In the genomic region with DNA sequence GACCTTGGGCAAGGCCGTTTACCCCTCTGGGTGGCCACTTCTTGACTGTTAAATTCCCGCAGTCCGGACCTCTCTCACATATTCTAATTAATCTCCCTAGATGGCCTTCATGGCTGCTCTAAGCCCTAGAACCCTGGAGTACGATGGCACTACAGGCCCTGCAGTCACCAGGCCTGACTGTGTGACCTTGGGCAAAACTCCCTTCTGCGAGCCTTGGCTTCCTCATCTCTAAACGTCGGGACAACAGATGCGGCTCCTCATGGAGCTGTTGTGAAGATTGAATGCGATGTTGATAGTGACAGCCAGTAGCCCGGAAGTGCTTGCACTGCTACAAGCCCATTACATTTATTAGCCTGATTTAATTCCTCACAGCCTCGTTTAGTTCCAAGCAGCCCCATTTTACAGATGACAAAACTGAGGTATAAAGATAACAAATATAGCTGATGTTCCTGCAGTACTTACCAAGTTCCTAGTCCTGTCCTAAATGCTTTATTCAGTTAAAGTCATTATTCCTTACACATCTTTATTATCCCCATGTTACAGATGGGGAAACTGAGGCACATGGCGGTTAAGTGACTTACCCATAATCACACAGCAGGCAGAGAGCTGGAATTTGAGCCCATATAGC, we compare ENCODE assay signal across 27 cellular contexts.
"Had no signal": no experiment of that assay in that cellular context is flagged by ENCODE, and none has a peak within 500 bp of the region (broad histone marks: within the 10 kb centered on the region; RNA-seq: fewer than 3 reads in every experiment).

No MANE protein-coding gene starts in this region.

- H3K4me1 Mint-ChIP-seq: activated naive CD8-positive, alpha-beta T cell treated with anti-CD3 and anti-CD28 coated beads, Interleukin-2, amount 50 U/mL, for 24 hours had no signal

- H3K9me3 Mint-ChIP-seq: activated CD4-positive, alpha-beta memory T cell treated with anti-CD3 and anti-CD28 coated beads, Interleukin-2, amount 10 ng/mL, durations not matched to agents 7 days and 5 days; activated CD4-positive, alpha-beta T cell treated with anti-CD3 and anti-CD28 coated beads, Interleukin-2, amount 10 ng/mL, durations not matched to agents 7 days and 5 days; activated naive CD4-positive, alpha-beta T cell treated with anti-CD3 and anti-CD28 coated beads, Interleukin-2, amount 50 U/mL, for 24 hours; activated naive CD8-positive, alpha-beta T cell treated with anti-CD3 and anti-CD28 coated beads, Interleukin-2, amount 50 U/mL, for 24 hours; activated T-cell treated with anti-CD3 and anti-CD28 coated beads, Interleukin-2, amount 50 U/mL, for 24 hours; naive thymus-derived CD4-positive, alpha-beta T cell; stimulated activated naive B cell treated with anti-CD40 and anti-IgM and Interleukin-4, amounts not matched to agents 10 μg/mL and 1 μg/mL and 100 μg/mL, for 72 hours had no signal

- H3K27me3 ChIP-seq: colonic mucosa, ovary, thyroid gland, upper lobe of right lung had no signal

- DNase-seq: activated CD4-positive, alpha-beta memory T cell treated with anti-CD3 and anti-CD28 coated beads, Interleukin-2, amount 10 ng/mL, durations not matched to agents 7 days and 5 days; activated CD4-positive, alpha-beta T cell treated with anti-CD3 and anti-CD28 coated beads for 1 hour; activated CD4-positive, alpha-beta T cell treated with anti-CD3 and anti-CD28 coated beads, Interleukin-2, amount 10 ng/mL, durations not matched to agents 7 days and 5 days; activated CD8-positive, alpha-beta memory T cell treated with anti-CD3 and anti-CD28 coated beads, Interleukin-2, amount 50 U/mL, for 48 hours; activated gamma-delta T cell treated with Interleukin-2 at 50 U/mL for 16 hours; activated naive CD8-positive, alpha-beta T cell treated with anti-CD3 and anti-CD28 coated beads, Interleukin-2, amount 50 U/mL, for 24 hours; activated T-cell treated with anti-CD3 and anti-CD28 coated beads, Interleukin-2, amount 50 U/mL, for 24 hours; cerebellar nuclear complex; colonic mucosa; effector CD8-positive, alpha-beta T cell; left cardiac atrium; left ventricle myocardium superior; naive thymus-derived CD4-positive, alpha-beta T cell; ovary; retina; stimulated activated CD4-positive, alpha-beta T cell treated with anti-CD3 and anti-CD28 coated beads, Interleukin-1b, Interleukin-23, amount 100 ng/mL, for 48 hours; stimulated activated CD4-positive, alpha-beta T cell treated with anti-CD3 and anti-CD28 coated beads, Interleukin-4, amount 100 ng/mL, for 4 hours; stimulated activated CD8-positive, alpha-beta memory T cell treated with anti-CD3 and anti-CD28 coated beads, Interleukin-4, amount 100 ng/mL, for 48 hours; stimulated activated naive B cell treated with anti-CD40 and anti-IgM and Interleukin-4, amounts not matched to agents 10 μg/mL and 1 μg/mL and 100 μg/mL, for 72 hours; stomach; T-helper 17 cell; thyroid gland; upper lobe of right lung had no signal

- H3K27ac Mint-ChIP-seq: activated CD4-positive, alpha-beta memory T cell treated with anti-CD3 and anti-CD28 coated beads, Interleukin-2, amount 10 ng/mL, durations not matched to agents 7 days and 5 days; activated CD4-positive, alpha-beta T cell treated with anti-CD3 and anti-CD28 coated beads, Interleukin-2, amount 10 ng/mL, durations not matched to agents 7 days and 5 days; activated naive CD4-positive, alpha-beta T cell treated with anti-CD3 and anti-CD28 coated beads, Interleukin-2, amount 50 U/mL, for 24 hours; activated naive CD8-positive, alpha-beta T cell treated with anti-CD3 and anti-CD28 coated beads, Interleukin-2, amount 50 U/mL, for 24 hours; activated T-cell treated with anti-CD3 and anti-CD28 coated beads, Interleukin-2, amount 50 U/mL, for 24 hours; naive thymus-derived CD4-positive, alpha-beta T cell; stimulated activated naive B cell treated with anti-CD40 and anti-IgM and Interleukin-4, amounts not matched to agents 10 μg/mL and 1 μg/mL and 100 μg/mL, for 72 hours; T-helper 17 cell had no signal

- H3K4me3 ChIP-seq: colonic mucosa, ovary, prostate gland, smooth muscle cell, stomach, thyroid gland, upper lobe of right lung had no signal

- ATAC-seq: activated naive CD8-positive, alpha-beta T cell treated with anti-CD3 and anti-CD28 coated beads, Interleukin-2, amount 50 U/mL, for 24 hours; left cardiac atrium; left ventricle myocardium superior; naive thymus-derived CD4-positive, alpha-beta T cell; stimulated activated naive B cell treated with anti-CD40 and anti-IgM and Interleukin-4, amounts not matched to agents 10 μg/mL and 1 μg/mL and 100 μg/mL, for 72 hours; T-helper 17 cell; upper lobe of right lung had no signal

- H3K36me3 Mint-ChIP-seq: activated naive CD4-positive, alpha-beta T cell treated with anti-CD3 and anti-CD28 coated beads, Interleukin-2, amount 50 U/mL, for 24 hours; stimulated activated naive B cell treated with anti-CD40 and anti-IgM and Interleukin-4, amounts not matched to agents 10 μg/mL and 1 μg/mL and 100 μg/mL, for 72 hours had no signal

- H3K4me3 Mint-ChIP-seq: activated CD4-positive, alpha-beta memory T cell treated with anti-CD3 and anti-CD28 coated beads, Interleukin-2, amount 10 ng/mL, durations not matched to agents 7 days and 5 days; activated CD4-positive, alpha-beta T cell treated with anti-CD3 and anti-CD28 coated beads, Interleukin-2, amount 10 ng/mL, durations not matched to agents 7 days and 5 days; activated naive CD4-positive, alpha-beta T cell treated with anti-CD3 and anti-CD28 coated beads, Interleukin-2, amount 50 U/mL, for 24 hours; activated naive CD8-positive, alpha-beta T cell treated with anti-CD3 and anti-CD28 coated beads, Interleukin-2, amount 50 U/mL, for 24 hours; activated T-cell treated with anti-CD3 and anti-CD28 coated beads, Interleukin-2, amount 50 U/mL, for 24 hours; stimulated activated naive B cell treated with anti-CD40 and anti-IgM and Interleukin-4, amounts not matched to agents 10 μg/mL and 1 μg/mL and 100 μg/mL, for 72 hours; T-helper 17 cell had no signal

- H3K9me3 ChIP-seq: colonic mucosa, neutrophil, ovary, prostate gland, stomach, thyroid gland, upper lobe of right lung had no signal

- H3K27ac ChIP-seq: colonic mucosa, neutrophil, prostate gland, stomach, thyroid gland, upper lobe of right lung had no signal

- H3K36me3 ChIP-seq: colonic mucosa, neutrophil, ovary, thyroid gland had no signal
